ENCODE assay signal across 17 cellular contexts in genomic region chr6:37275350-37275749, GRCh38. TPM values are rescaled to one million over a fixed set of nuclear protein-coding genes. Genes with fewer than 3 reads are reported as not detected.
"Had no signal": no experiment of that assay in that cellular context is flagged by ENCODE, and none has a peak within 500 bp of the region (broad histone marks: within the 10 kb centered on the region; RNA-seq: fewer than 3 reads in every experiment).

No MANE protein-coding gene starts in this region.

- H3K9me3 Mint-ChIP-seq: activated naive CD4-positive, alpha-beta T cell treated with anti-CD3 and anti-CD28 coated beads, Interleukin-2, amount 50 U/mL, for 72 hours; neural crest cell; T-cell had no signal

- ATAC-seq: activated naive CD4-positive, alpha-beta T cell treated with anti-CD3 and anti-CD28 coated beads, Interleukin-2, amount 50 U/mL, for 72 hours; heart left ventricle; left ventricle myocardium superior; T-cell had no signal

- H3K4me1 Mint-ChIP-seq: neural crest cell had no signal

- H3K4me3 ChIP-seq: heart left ventricle, prostate gland, right atrium auricular region, SJCRH30, spleen, thyroid gland, upper lobe of right lung had no signal

- H3K27me3 Mint-ChIP-seq: T-cell had no signal

- DNase-seq: activated CD8-positive, alpha-beta memory T cell treated with anti-CD3 and anti-CD28 coated beads, Interleukin-2, amount 50 U/mL, for 48 hours; activated gamma-delta T cell; activated T-cell treated with anti-CD3 and anti-CD28 coated beads, Interleukin-2, amount 50 U/mL, for 48 hours; cerebellar nuclear complex; heart left ventricle; left ventricle myocardium superior; SJCRH30; spleen; stimulated activated CD4-positive, alpha-beta T cell treated with anti-CD3 and anti-CD28 coated beads, Interleukin-4, amount 100 ng/mL, for 24 hours; stimulated activated naive CD4-positive, alpha-beta T cell treated with Interleukin-2 at 50 U/mL for 16 hours; T-cell; upper lobe of right lung had no signal

- H3K27ac Mint-ChIP-seq: activated naive CD4-positive, alpha-beta T cell treated with anti-CD3 and anti-CD28 coated beads, Interleukin-2, amount 50 U/mL, for 72 hours; T-cell had no signal

- H3K4me3 Mint-ChIP-seq: neural crest cell, T-cell had no signal

RNA-seq across cellular contexts. Expression of gene TMEM217, which starts 17.4 kb away (rescaled TPM):
- total RNA-seq: left ventricle myocardium superior had no signal
